Comparison of ENCODE assay signal across 8 cellular contexts in the genomic region with DNA sequence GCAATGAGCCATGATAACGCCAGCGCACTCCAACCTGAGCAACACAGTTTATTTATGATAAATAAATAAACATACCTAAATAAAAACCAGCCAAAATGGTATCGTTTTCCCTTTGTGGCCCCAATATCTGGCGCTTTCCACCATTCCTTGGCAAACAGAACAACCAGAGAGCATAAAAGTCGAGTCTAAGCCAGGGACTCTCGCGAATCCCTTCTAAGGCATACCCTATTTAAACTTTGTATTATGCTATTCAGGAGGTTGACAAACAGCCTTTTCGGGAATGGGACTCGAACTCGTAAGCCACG. TPM values are rescaled to one million over a fixed set of nuclear protein-coding genes. Genes with fewer than 3 reads are reported as not detected.
DNase-seq lines count a peak whose midpoint lies in the region; FAIRE-seq and TF ChIP-seq lines count a peak whose summit lies in the region.

No MANE protein-coding gene starts in this region.

- TF ChIP-seq POLR2A in lower leg skin (IDR thresholded peaks at IDR 0.05), result no peak
- no peak for TF ChIP-seq POLR2A in tibial nerve (IDR thresholded peaks at IDR 0.05)

- peak overlapping the region; percentile 84 for H3K4me2 ChIP-seq in astrocyte (ENCODE audit: low read length)

- CTCF ChIA-PET in activated naive CD4-positive, alpha-beta T cell treated with anti-CD3 and anti-CD28 coated beads for 36 hours (lab: Charles Lee), result interaction anchor here (0.7 to 1.5 kb wide), 3 partner anchors 42 to 715 kb away, joined by 3 to 4 read pairs (median 3); partner anchors contain the start of gene PAIP2

- H3K27ac ChIP-seq in astrocyte (ENCODE audit: low read depth, low read length) (peak overlapping the region; percentile 85), tibial nerve (peak overlapping the region; percentile 98 to 100 (median 100))

- H3K4me1 Mint-ChIP-seq in activated naive CD4-positive, alpha-beta T cell treated with anti-CD3 and anti-CD28 coated beads for 36 hours (ENCODE audit: low read depth), result peaks cover 31% of the 10 kb centered on the region
- H3K4me1 Mint-ChIP-seq in astrocyte (ENCODE audit: low read depth, unreplicated experiment), result peaks cover 20% of the 10 kb centered on the region

- H3K27ac Mint-ChIP-seq in activated naive CD4-positive, alpha-beta T cell treated with anti-CD3 and anti-CD28 coated beads for 36 hours, result peak overlapping the region; percentile 97
- H3K27ac Mint-ChIP-seq in astrocyte (ENCODE audit: unreplicated experiment), result peak overlapping the region; percentile 98

- TF ChIP-seq CTCF in astrocyte (IDR thresholded peaks at IDR 0.05; ENCODE audit: insufficient read depth, low read depth, low read length), result no peak
- no peak for TF ChIP-seq CTCF in lower leg skin (IDR thresholded peaks at IDR 0.05)
- no peak for TF ChIP-seq CTCF in tibial nerve (IDR thresholded peaks at IDR 0.05)

- H3K36me3 ChIP-seq in astrocyte (ENCODE audit: insufficient read depth, low read length) (no peaks in the 10 kb centered on the region), tibial nerve (no peaks in the 10 kb centered on the region)

- H3K9me3 ChIP-seq in astrocyte (ENCODE audit: insufficient read depth, low read depth, low read length) (no peaks in the 10 kb centered on the region), tibial nerve (no peaks in the 10 kb centered on the region)

- H3K9ac ChIP-seq in astrocyte (ENCODE audit: low read length), result peak overlapping the region; percentile 100

- no peaks in the 10 kb centered on the region for H3K27me3 Mint-ChIP-seq in activated naive CD4-positive, alpha-beta T cell treated with anti-CD3 and anti-CD28 coated beads for 36 hours (ENCODE audit: low read depth)
- no peaks in the 10 kb centered on the region for H3K27me3 Mint-ChIP-seq in astrocyte (ENCODE audit: low read depth, unreplicated experiment)

- 26 to 28% methylated on average over 11 of the region's 11 CpGs for WGBS in lower leg skin, 2 donors
- WGBS in tibial nerve, 2 donors, result 33 to 36% methylated on average over 11 of the region's 11 CpGs

- H2AFZ ChIP-seq in astrocyte (ENCODE audit: low read depth, low read length), result peak overlapping the region; percentile 86

- FAIRE-seq in astrocyte (lab: Jason Lieb, UNC), result no peak
- no peak for FAIRE-seq in RCC 7860 (lab: Jason Lieb, UNC)

- intact Hi-C loops in activated naive CD4-positive, alpha-beta T cell treated with anti-CD3 and anti-CD28 coated beads for 36 hours (cut with micrococcal nuclease), result loop anchor here (1.0 to 10.0 kb wide), 12 partner anchors 8 to 1538 kb away; partner anchors contain the start of genes CDC25C, EGR1, FAM53C and HNRNPA0
- intact Hi-C loops in lower leg skin (cut with DNase I; ENCODE audit: low total_unique reads), result no loop called here

- H3K27me3 ChIP-seq in astrocyte (ENCODE audit: insufficient read depth, low read length) (no peaks in the 10 kb centered on the region), tibial nerve (no peaks in the 10 kb centered on the region)

- H3K9me3 Mint-ChIP-seq in activated naive CD4-positive, alpha-beta T cell treated with anti-CD3 and anti-CD28 coated beads for 36 hours, result no peaks in the 10 kb centered on the region
- no peaks in the 10 kb centered on the region for H3K9me3 Mint-ChIP-seq in astrocyte (ENCODE audit: unreplicated experiment)

- TF ChIP-seq EP300 in tibial nerve (IDR thresholded peaks at IDR 0.05), result no peak

- DNase-seq in activated naive CD4-positive, alpha-beta T cell treated with anti-CD3 and anti-CD28 coated beads for 36 hours, result no peak
- no peak for DNase-seq in activated naive CD4-positive, alpha-beta T cell (lab: John Stamatoyannopoulos, UW)
- DNase-seq in astrocyte (ENCODE audit: low read depth) (no peak), lower leg skin (ENCODE audit: low spot score in 2 of 2) (no peak), tibial nerve (ENCODE audit: low spot score in 2 of 2) (no peak), kidney tubule cell (ENCODE audit: low spot score) (no peak), RCC 7860 (ENCODE audit: low spot score) (no peak), SIG-M5 treated with dmso at 0.1 percent for 504 hours (lab: John Stamatoyannopoulos, UW; ENCODE audit: unreplicated experiment) (no peak)

- H3K4me3 ChIP-seq in astrocyte (ENCODE audit: insufficient read depth, low read depth, low read length) (peak overlapping the region; percentile 96), lower leg skin (ENCODE audit: low read depth, poor library complexity, severe bottlenecking) (peak overlapping the region; percentile 23), tibial nerve (peak overlapping the region; percentile 78 to 98 (median 88))

- peaks cover 50% of the 10 kb centered on the region for H3K79me2 ChIP-seq in astrocyte (ENCODE audit: insufficient read depth, low read length)

- H3K36me3 Mint-ChIP-seq in activated naive CD4-positive, alpha-beta T cell treated with anti-CD3 and anti-CD28 coated beads for 36 hours (ENCODE audit: low read depth), result peaks cover 28% of the 10 kb centered on the region
- H3K36me3 Mint-ChIP-seq in astrocyte (ENCODE audit: low read depth, unreplicated experiment), result peaks cover 3% of the 10 kb centered on the region

- peak overlapping the region; percentile 89 for H3K4me3 Mint-ChIP-seq in activated naive CD4-positive, alpha-beta T cell treated with anti-CD3 and anti-CD28 coated beads for 36 hours
- H3K4me3 Mint-ChIP-seq in astrocyte (ENCODE audit: unreplicated experiment), result peak overlapping the region; percentile 99

- H4K20me1 ChIP-seq in astrocyte (ENCODE audit: insufficient read depth, low read length), result peaks cover 42% of the 10 kb centered on the region

- H3K4me1 ChIP-seq in astrocyte (ENCODE audit: insufficient read depth, low read length), result peaks cover 8% of the 10 kb centered on the region
- peaks cover 0 to 36% (median 30%) of the 10 kb centered on the region in 4 donors for H3K4me1 ChIP-seq in tibial nerve

RNA-seq across cellular contexts. Expression of gene MATR3, which starts 0.4 kb away (rescaled TPM):
- 100 to 1,000 TPM; 137 to 164 TPM for total RNA-seq in activated naive CD4-positive, alpha-beta T cell treated with anti-CD3 and anti-CD28 coated beads for 36 hours
- total RNA-seq in astrocyte, result 126 and 134 TPM in 2 replicates
- 100 to 1,000 TPM; 108 to 135 (median 122) TPM for total RNA-seq in lower leg skin
- total RNA-seq in tibial nerve, result 100 to 1,000 TPM; 147 to 231 (median 196) TPM

RNA-seq across cellular contexts. Expression of gene PAIP2, which starts 48.5 kb away (rescaled TPM):
- total RNA-seq in activated naive CD4-positive, alpha-beta T cell treated with anti-CD3 and anti-CD28 coated beads for 36 hours, result 10 to 100 TPM; 68.8 to 74.3 TPM
- total RNA-seq in astrocyte, result 64.2 and 75.3 TPM in 2 replicates
- total RNA-seq in lower leg skin, result 10 to 100 TPM; 47.4 to 81.5 (median 64.7) TPM
- 10 to 100 TPM; 70.6 to 99.2 (median 87.3) TPM for total RNA-seq in tibial nerve

Comparison
In these comparisons a context has a peak if more than half of its experiments do, and no peak if none do; other contexts are left out.
1. H3K4me3 ChIP-seq: peak in every context shown above with its lines; median percentile 96 in astrocyte; 88 in tibial nerve; 23 in lower leg skin.